ENCODE assay signal across 1 cellular context in the genomic region with DNA sequence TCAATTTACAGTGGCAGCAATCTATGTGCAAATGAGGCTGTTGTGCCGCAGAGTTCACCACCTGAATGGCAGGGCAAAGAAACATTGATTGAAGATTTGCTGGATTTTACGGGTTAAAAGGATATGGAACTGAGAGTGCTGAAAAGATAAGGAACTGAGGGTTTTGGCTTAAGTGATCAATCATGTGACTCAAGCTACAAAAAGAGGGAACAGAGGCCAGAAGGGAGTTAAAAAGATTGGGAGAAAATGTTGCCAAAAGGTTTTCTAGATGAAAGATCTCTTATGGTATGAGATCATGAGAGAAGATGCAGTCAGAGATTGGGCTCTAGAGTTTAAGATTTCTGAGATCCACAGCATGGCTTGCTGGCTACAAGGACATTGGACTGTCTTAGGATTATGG.
A peak's percentile ranks its signal among the peaks of the same experiment; 100 is the strongest.
TF ChIP-seq lines count a peak whose summit lies in the region.

No MANE protein-coding gene starts in this region.

TF ChIP-seq in K562, 482 proteins besides CTCF, POLR2A, EP300 and RAD21:
- TF ChIP-seq GATA2 (CRISPR knock-in tag; IDR thresholded peaks at IDR 0.05), result no peak
- TF ChIP-seq, protein P1, sequence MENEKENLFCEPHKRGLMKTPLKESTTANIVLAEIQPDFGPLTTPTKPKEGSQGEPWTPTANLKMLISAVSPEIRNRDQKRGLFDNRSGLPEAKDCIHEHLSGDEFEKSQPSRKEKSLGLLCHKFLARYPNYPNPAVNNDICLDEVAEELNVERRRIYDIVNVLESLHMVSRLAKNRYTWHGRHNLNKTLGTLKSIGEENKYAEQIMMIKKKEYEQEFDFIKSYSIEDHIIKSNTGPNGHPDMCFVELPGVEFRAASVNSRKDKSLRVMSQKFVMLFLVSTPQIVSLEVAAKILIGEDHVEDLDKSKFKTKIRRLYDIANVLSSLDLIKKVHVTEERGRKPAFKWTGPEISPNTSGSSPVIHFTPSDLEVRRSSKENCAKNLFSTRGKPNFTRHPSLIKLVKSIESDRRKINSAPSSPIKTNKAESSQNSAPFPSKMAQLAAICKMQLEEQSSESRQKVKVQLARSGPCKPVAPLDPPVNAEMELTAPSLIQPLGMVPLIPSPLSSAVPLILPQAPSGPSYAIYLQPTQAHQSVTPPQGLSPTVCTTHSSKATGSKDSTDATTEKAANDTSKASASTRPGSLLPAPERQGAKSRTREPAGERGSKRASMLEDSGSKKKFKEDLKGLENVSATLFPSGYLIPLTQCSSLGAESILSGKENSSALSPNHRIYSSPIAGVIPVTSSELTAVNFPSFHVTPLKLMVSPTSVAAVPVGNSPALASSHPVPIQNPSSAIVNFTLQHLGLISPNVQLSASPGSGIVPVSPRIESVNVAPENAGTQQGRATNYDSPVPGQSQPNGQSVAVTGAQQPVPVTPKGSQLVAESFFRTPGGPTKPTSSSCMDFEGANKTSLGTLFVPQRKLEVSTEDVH (IDR thresholded peaks at IDR 0.05; ENCODE audit: low read depth, partially characterized antibody), result no peak
- no peak for TF ChIP-seq HCFC1 (IDR thresholded peaks at IDR 0.05; ENCODE audit: low read depth, low read length)
- TF ChIP-seq, protein P2, sequence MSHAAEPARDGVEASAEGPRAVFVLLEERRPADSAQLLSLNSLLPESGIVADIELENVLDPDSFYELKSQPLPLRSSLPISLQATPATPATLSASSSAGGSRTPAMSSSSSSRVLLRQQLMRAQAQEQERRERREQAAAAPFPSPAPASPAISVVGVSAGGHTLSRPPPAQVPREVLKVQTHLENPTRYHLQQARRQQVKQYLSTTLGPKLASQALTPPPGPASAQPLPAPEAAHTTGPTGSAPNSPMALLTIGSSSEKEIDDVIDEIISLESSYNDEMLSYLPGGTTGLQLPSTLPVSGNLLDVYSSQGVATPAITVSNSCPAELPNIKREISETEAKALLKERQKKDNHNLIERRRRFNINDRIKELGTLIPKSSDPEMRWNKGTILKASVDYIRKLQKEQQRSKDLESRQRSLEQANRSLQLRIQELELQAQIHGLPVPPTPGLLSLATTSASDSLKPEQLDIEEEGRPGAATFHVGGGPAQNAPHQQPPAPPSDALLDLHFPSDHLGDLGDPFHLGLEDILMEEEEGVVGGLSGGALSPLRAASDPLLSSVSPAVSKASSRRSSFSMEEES (CRISPR knock-in tag; IDR thresholded peaks at IDR 0.05), result peak; percentile 83
- TF ChIP-seq ZNF766 (CRISPR knock-in tag; conservative IDR thresholded peaks at IDR 0.05), result no peak
- TF ChIP-seq, protein P3, sequence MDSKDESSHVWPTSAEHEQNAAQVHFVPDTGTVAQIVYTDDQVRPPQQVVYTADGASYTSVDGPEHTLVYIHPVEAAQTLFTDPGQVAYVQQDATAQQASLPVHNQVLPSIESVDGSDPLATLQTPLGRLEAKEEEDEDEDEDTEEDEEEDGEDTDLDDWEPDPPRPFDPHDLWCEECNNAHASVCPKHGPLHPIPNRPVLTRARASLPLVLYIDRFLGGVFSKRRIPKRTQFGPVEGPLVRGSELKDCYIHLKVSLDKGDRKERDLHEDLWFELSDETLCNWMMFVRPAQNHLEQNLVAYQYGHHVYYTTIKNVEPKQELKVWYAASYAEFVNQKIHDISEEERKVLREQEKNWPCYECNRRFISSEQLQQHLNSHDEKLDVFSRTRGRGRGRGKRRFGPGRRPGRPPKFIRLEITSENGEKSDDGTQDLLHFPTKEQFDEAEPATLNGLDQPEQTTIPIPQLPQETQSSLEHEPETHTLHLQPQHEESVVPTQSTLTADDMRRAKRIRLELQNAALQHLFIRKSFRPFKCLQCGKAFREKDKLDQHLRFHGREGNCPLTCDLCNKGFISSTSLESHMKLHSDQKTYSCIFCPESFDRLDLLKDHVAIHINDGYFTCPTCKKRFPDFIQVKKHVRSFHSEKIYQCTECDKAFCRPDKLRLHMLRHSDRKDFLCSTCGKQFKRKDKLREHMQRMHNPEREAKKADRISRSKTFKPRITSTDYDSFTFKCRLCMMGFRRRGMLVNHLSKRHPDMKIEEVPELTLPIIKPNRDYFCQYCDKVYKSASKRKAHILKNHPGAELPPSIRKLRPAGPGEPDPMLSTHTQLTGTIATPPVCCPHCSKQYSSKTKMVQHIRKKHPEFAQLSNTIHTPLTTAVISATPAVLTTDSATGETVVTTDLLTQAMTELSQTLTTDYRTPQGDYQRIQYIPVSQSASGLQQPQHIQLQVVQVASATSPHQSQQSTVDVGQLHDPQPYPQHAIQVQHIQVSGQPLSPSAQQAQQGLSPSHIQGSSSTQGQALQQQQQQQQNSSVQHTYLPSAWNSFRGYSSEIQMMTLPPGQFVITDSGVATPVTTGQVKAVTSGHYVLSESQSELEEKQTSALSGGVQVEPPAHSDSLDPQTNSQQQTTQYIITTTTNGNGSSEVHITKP (IDR thresholded peaks at IDR 0.05; ENCODE audit: partially characterized antibody), result no peak
- TF ChIP-seq NFATC3 (IDR thresholded peaks at IDR 0.05), result no peak
- TF ChIP-seq, protein P4, sequence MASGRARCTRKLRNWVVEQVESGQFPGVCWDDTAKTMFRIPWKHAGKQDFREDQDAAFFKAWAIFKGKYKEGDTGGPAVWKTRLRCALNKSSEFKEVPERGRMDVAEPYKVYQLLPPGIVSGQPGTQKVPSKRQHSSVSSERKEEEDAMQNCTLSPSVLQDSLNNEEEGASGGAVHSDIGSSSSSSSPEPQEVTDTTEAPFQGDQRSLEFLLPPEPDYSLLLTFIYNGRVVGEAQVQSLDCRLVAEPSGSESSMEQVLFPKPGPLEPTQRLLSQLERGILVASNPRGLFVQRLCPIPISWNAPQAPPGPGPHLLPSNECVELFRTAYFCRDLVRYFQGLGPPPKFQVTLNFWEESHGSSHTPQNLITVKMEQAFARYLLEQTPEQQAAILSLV (tag; IDR thresholded peaks at IDR 0.05), result no peak
- peak; percentile 49 for TF ChIP-seq MEIS2 (IDR thresholded peaks at IDR 0.05; ENCODE audit: partially characterized antibody)
- TF ChIP-seq RCOR1 (IDR thresholded peaks at IDR 0.05; ENCODE audit: borderline replicate concordance in 1 of 2, low read depth in 2 of 2, low read length in 2 of 2), result peak in 1 of 2 experiments; percentile 26; a peak in 1 of 4 replicates
- TF ChIP-seq TOE1 (IDR thresholded peaks at IDR 0.05; ENCODE audit: borderline replicate concordance), result 0 out of 2 replicates have a peak, but pooled peaks have one; percentile 42
- TF ChIP-seq TOE1 (CRISPR knock-in tag; IDR thresholded peaks at IDR 0.05; ENCODE audit: borderline replicate concordance, low read depth), result no peak
- TF ChIP-seq, protein P5, sequence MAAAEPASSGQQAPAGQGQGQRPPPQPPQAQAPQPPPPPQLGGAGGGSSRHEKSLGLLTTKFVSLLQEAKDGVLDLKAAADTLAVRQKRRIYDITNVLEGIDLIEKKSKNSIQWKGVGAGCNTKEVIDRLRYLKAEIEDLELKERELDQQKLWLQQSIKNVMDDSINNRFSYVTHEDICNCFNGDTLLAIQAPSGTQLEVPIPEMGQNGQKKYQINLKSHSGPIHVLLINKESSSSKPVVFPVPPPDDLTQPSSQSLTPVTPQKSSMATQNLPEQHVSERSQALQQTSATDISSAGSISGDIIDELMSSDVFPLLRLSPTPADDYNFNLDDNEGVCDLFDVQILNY (CRISPR knock-in tag; IDR thresholded peaks at IDR 0.05), result no peak
- TF ChIP-seq, protein P6, sequence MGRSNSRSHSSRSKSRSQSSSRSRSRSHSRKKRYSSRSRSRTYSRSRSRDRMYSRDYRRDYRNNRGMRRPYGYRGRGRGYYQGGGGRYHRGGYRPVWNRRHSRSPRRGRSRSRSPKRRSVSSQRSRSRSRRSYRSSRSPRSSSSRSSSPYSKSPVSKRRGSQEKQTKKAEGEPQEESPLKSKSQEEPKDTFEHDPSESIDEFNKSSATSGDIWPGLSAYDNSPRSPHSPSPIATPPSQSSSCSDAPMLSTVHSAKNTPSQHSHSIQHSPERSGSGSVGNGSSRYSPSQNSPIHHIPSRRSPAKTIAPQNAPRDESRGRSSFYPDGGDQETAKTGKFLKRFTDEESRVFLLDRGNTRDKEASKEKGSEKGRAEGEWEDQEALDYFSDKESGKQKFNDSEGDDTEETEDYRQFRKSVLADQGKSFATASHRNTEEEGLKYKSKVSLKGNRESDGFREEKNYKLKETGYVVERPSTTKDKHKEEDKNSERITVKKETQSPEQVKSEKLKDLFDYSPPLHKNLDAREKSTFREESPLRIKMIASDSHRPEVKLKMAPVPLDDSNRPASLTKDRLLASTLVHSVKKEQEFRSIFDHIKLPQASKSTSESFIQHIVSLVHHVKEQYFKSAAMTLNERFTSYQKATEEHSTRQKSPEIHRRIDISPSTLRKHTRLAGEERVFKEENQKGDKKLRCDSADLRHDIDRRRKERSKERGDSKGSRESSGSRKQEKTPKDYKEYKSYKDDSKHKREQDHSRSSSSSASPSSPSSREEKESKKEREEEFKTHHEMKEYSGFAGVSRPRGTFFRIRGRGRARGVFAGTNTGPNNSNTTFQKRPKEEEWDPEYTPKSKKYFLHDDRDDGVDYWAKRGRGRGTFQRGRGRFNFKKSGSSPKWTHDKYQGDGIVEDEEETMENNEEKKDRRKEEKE (IDR thresholded peaks at IDR 0.05; ENCODE audit: borderline replicate concordance in 1 of 2, control insufficient read depth in 1 of 2, low read depth in 2 of 2, low read length in 1 of 2), result no peak
- TF ChIP-seq, protein P7, sequence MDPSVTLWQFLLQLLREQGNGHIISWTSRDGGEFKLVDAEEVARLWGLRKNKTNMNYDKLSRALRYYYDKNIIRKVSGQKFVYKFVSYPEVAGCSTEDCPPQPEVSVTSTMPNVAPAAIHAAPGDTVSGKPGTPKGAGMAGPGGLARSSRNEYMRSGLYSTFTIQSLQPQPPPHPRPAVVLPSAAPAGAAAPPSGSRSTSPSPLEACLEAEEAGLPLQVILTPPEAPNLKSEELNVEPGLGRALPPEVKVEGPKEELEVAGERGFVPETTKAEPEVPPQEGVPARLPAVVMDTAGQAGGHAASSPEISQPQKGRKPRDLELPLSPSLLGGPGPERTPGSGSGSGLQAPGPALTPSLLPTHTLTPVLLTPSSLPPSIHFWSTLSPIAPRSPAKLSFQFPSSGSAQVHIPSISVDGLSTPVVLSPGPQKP (CRISPR knock-in tag; IDR thresholded peaks at IDR 0.05), result no peak
- TF ChIP-seq ZNF12 (CRISPR knock-in tag; IDR thresholded peaks at IDR 0.05), result no peak
- TF ChIP-seq ZNF41 (CRISPR knock-in tag; conservative IDR thresholded peaks at IDR 0.05), result no peak
